ENCODE assay signal across 8 cellular contexts in genomic region chr15:64162478-64162868, GRCh38.
DNase-seq lines count a peak whose midpoint lies in the region; ATAC-seq lines count a peak whose summit lies in the region.

No MANE protein-coding gene starts in this region.

- peak; percentile 14 for ATAC-seq in HG03196 (IDR thresholded peaks at IDR 0.05; ENCODE audit: unreplicated experiment)

- H3K4me1 ChIP-seq in stomach smooth muscle (ENCODE audit: control insufficient read depth, insufficient read depth, low read length), result peaks cover 21% of the 10 kb centered on the region

- H3K27me3 ChIP-seq in stomach smooth muscle (ENCODE audit: control insufficient read depth in 1 of 2, insufficient read depth in 2 of 2, low read length in 2 of 2), result no peaks in the 10 kb centered on the region

- H3K4me3 ChIP-seq in stomach smooth muscle (ENCODE audit: low read length in 2 of 2), result peak overlapping the region; percentile 80 to 94

- H3K36me3 ChIP-seq in stomach smooth muscle (ENCODE audit: control insufficient read depth in 2 of 2, insufficient read depth in 2 of 2, low read length in 2 of 2), result peaks cover 28 to 29% of the 10 kb centered on the region in 2 donors

- peak overlapping the region; percentile 62 for H3K27ac ChIP-seq in stomach smooth muscle (ENCODE audit: low read length)

- H3K9ac ChIP-seq in stomach smooth muscle (ENCODE audit: low read length in 2 of 2), result peak overlapping the region; percentile 69 to 90

- H3K9me3 ChIP-seq in stomach smooth muscle (ENCODE audit: control insufficient read depth in 2 of 2, low read length in 2 of 2), result no peaks in the 10 kb centered on the region

- peak; percentile 47 for DNase-seq in NCI-H146 (lab: John Stamatoyannopoulos, UW)
- no peak for DNase-seq in NCI-H146 treated with DMSO at 0.1 percent for 48 hours (lab: John Stamatoyannopoulos, UW; ENCODE audit: unreplicated experiment)
- peak; percentile 30 for DNase-seq in amniotic epithelial cell (ENCODE audit: low read depth)
- peak; percentile 41 for DNase-seq in iPS-NIHi7 (ENCODE audit: extremely low spot score)
- DNase-seq in NCI-H446 (lab: John Stamatoyannopoulos, UW), result no peak
- DNase-seq in activated CD8-positive, alpha-beta memory T cell treated with anti-CD3 and anti-CD28 coated beads, Interleukin-2, amount 50 U/mL, for 4 hours, result no peak

Comparison
In these comparisons a context has a peak if more than half of its experiments do, and no peak if none do; other contexts are left out.
1. DNase-seq: peak in NCI-H146 (single experiment), amniotic epithelial cell (single experiment) and iPS-NIHi7 (single experiment); none in NCI-H146 treated with DMSO at 0.1 percent for 48 hours (single experiment), NCI-H446 (0 of 2) and activated CD8-positive, alpha-beta memory T cell treated with anti-CD3 and anti-CD28 coated beads, Interleukin-2, amount 50 U/mL, for 4 hours (single experiment).